20 cellular contexts compared by ENCODE assay signal in genomic region chr20:8519887-8520286, GRCh38.
A peak's percentile ranks its signal among the peaks of the same experiment; 100 is the strongest.
DNase-seq lines count a peak whose midpoint lies in the region; ATAC-seq and TF ChIP-seq lines count a peak whose summit lies in the region.
"Had no signal": no experiment of that assay in that cellular context is flagged by ENCODE, and none has a peak within 500 bp of the region (broad histone marks: within the 10 kb centered on the region; RNA-seq: fewer than 3 reads in every experiment).

No MANE protein-coding gene starts in this region.

- H3K4me3 ChIP-seq in GM12865 (ENCODE audit: low read depth, low read length) (no peak overlapping the region), endodermal cell (ENCODE audit: low read length) (peak overlapping the region; percentile 31), neutrophil (ENCODE audit: low read depth in 1 of 2, low read length in 1 of 2) (no peak overlapping the region)
- H3K4me3 ChIP-seq: BLaER1, GM12878 had no signal

- no peak overlapping the region for H3K4me3 Mint-ChIP-seq in endodermal cell
- H3K4me3 Mint-ChIP-seq: CD4-positive, alpha-beta memory T cell; CD4-positive, CD25-positive, alpha-beta regulatory T cell; CD8-positive, alpha-beta memory T cell had no signal

- no peak overlapping the region for H3K27ac Mint-ChIP-seq in endodermal cell
- H3K27ac Mint-ChIP-seq: CD4-positive, alpha-beta memory T cell; CD4-positive, CD25-positive, alpha-beta regulatory T cell had no signal

- peak; percentile 60 for ATAC-seq in HG02610 (IDR thresholded peaks at IDR 0.05; ENCODE audit: unreplicated experiment)
- ATAC-seq: GM12878 had no signal

- H3K27ac ChIP-seq in endodermal cell (ENCODE audit: low read depth, low read length) (no peak overlapping the region), neutrophil (peak overlapping the region; percentile 67)
- H3K27ac ChIP-seq: BLaER1 had no signal

- peaks cover 7% of the 10 kb centered on the region for H3K9me3 Mint-ChIP-seq in endodermal cell
- H3K9me3 Mint-ChIP-seq: CD8-positive, alpha-beta memory T cell had no signal

- H3K9me3 ChIP-seq in endodermal cell (ENCODE audit: control insufficient read depth, low read length) (no peaks in the 10 kb centered on the region), neutrophil (no peaks in the 10 kb centered on the region)
- H3K9me3 ChIP-seq: BE2C had no signal

- no peaks in the 10 kb centered on the region for H3K27me3 Mint-ChIP-seq in endodermal cell (ENCODE audit: insufficient read depth)
- H3K27me3 Mint-ChIP-seq: CD4-positive, alpha-beta memory T cell; CD4-positive, CD25-positive, alpha-beta regulatory T cell; CD8-positive, alpha-beta memory T cell had no signal

- H3K36me3 Mint-ChIP-seq in endodermal cell (ENCODE audit: low read depth), result no peaks in the 10 kb centered on the region
- H3K36me3 Mint-ChIP-seq: CD4-positive, alpha-beta memory T cell; CD4-positive, CD25-positive, alpha-beta regulatory T cell; CD8-positive, alpha-beta memory T cell had no signal

- DNase-seq in GM12865 (ENCODE audit: low read depth) (peak; percentile 32), endodermal cell (no peak), DMS79 treated with DMSO at 0.1 percent for 48 hours (lab: John Stamatoyannopoulos, UW) (no peak), NCI-H2107 (lab: John Stamatoyannopoulos, UW) (no peak)
- no peak for DNase-seq in activated effector memory CD4-positive, alpha-beta T cell treated with anti-CD3 and anti-CD28 coated beads, Interleukin-2, amount 50 U/mL, for 16 hours
- DNase-seq: 8988T; ACHN; BE2C; C1 segment of cervical spinal cord; CD4-positive, alpha-beta memory T cell; CD4-positive, CD25-positive, alpha-beta regulatory T cell; CD8-positive, alpha-beta memory T cell; COR-L47; DMS 273 treated with DMSO at 0.1 percent for 48 hours; DMS79; GF-D8 had no signal

- H3K27me3 ChIP-seq in endodermal cell (ENCODE audit: control insufficient read depth, insufficient read depth, low read length, poor library complexity, severe bottlenecking) (no peaks in the 10 kb centered on the region), neutrophil (no peaks in the 10 kb centered on the region)
- H3K27me3 ChIP-seq: BE2C, BLaER1 had no signal

- H3K9ac ChIP-seq in endodermal cell (ENCODE audit: extremely low read depth, low read length, poor library complexity, severe bottlenecking), result no peak overlapping the region
- H3K9ac ChIP-seq: BLaER1 had no signal

- WGBS in endodermal cell (ENCODE audit: insufficient coverage in 1 of 2, insufficient read length in 1 of 2), 2 experiments, result 80 to 100% methylated on average over 1 of the region's 1 CpG

- peaks cover 24% of the 10 kb centered on the region for H3K4me1 Mint-ChIP-seq in endodermal cell
- H3K4me1 Mint-ChIP-seq: CD4-positive, CD25-positive, alpha-beta regulatory T cell had no signal

- no peaks in the 10 kb centered on the region for H3K36me3 ChIP-seq in endodermal cell (ENCODE audit: control insufficient read depth, insufficient read depth, low read length)
- no peaks in the 10 kb centered on the region for H3K36me3 ChIP-seq in neutrophil
- H3K36me3 ChIP-seq: BE2C, BLaER1 had no signal

- no peak for TF ChIP-seq CTCF in GM12865 (IDR thresholded peaks at IDR 0.05; ENCODE audit: insufficient read depth, low read depth, low read length, missing control alignments)
- TF ChIP-seq CTCF in endodermal cell (conservative IDR thresholded peaks at IDR 0.05), result no peak
- no peak for TF ChIP-seq CTCF in neutrophil (IDR thresholded peaks at IDR 0.05)

- H3K4me1 ChIP-seq in endodermal cell (ENCODE audit: control insufficient read depth, insufficient read depth, low read length) (peaks cover 6% of the 10 kb centered on the region), neutrophil (ENCODE audit: control insufficient read depth in 1 of 2, insufficient read depth in 1 of 2, low read depth in 1 of 2, low read length in 1 of 2) (peaks cover 6 to 14% of the 10 kb centered on the region in 2 experiments)
- H3K4me1 ChIP-seq: BLaER1 had no signal
